ENCODE assay signal across 8 cellular contexts in genomic region chr7:100890640-100891521, GRCh38. TPM values are rescaled to one million over a fixed set of nuclear protein-coding genes. Genes with fewer than 3 reads are reported as not detected.
A peak's percentile ranks its signal among the peaks of the same experiment; 100 is the strongest.
DNase-seq lines count a peak whose midpoint lies in the region; ATAC-seq, FAIRE-seq and TF ChIP-seq lines count a peak whose summit lies in the region.

No MANE protein-coding gene starts in this region.

- H4K8ac ChIP-seq in mesendoderm (ENCODE audit: low read depth, low read length), result no peak overlapping the region

- no peak overlapping the region for H3K23ac ChIP-seq in mesendoderm (ENCODE audit: low read length)

- peak overlapping the region; percentile 1 for H2BK120ac ChIP-seq in mesendoderm (ENCODE audit: low read depth, low read length)

- intact Hi-C loops in MCF 10A (cut with micrococcal nuclease), result no loop called here

- H2BK5ac ChIP-seq in mesendoderm (ENCODE audit: low read length), result peak overlapping the region; percentile 95

- DNase-seq in A549 (ENCODE audit: low read depth in 1 of 2, low spot score in 1 of 2) (no peak), HFF-Myc (ENCODE audit: extremely low read depth, low read depth) (no peak), MCF 10A (ENCODE audit: unreplicated experiment) (no peak), mesendoderm (no peak), NCI-H1092 treated with DMSO at 0.1 percent for 48 hours (lab: John Stamatoyannopoulos, UW) (no peak), NCI-H2171 (lab: John Stamatoyannopoulos, UW) (no peak)
- DNase-seq in stimulated activated CD4-positive, alpha-beta T cell treated with anti-CD3 and anti-CD28 coated beads, Interleukin-12 subunit alpha, Interleukin-12 subunit beta, amount 100 ng/mL, for 4 hours, result no peak

- H3K27ac Mint-ChIP-seq in MCF 10A (ENCODE audit: low read depth, unreplicated experiment), result peak overlapping the region; percentile 83

- peak overlapping the region; percentile 97 for H3K9ac ChIP-seq in mesendoderm (ENCODE audit: low read length)

- peak overlapping the region; percentile 89 for H3K4me2 ChIP-seq in A549
- peak overlapping the region; percentile 90 for H3K4me2 ChIP-seq in mesendoderm (ENCODE audit: low read length)

- peak overlapping the region; percentile 100 for H3K56ac ChIP-seq in mesendoderm (ENCODE audit: low read length)

- H3K36me3 Mint-ChIP-seq in MCF 10A (ENCODE audit: insufficient read depth, unreplicated experiment), result peaks cover 21% of the 10 kb centered on the region

- POLR2A ChIA-PET in A549 (lab: Yijun Ruan, JAX), result interaction anchor here (0.6 to 5.1 kb wide), 6 partner anchors 15 to 204 kb away, joined by 3 to 106 read pairs (median 7); partner anchors contain the start of genes EPHB4, SRRT and TRIM56
- POLR2A ChIA-PET in MCF 10A (lab: Yijun Ruan, JAX), result interaction anchor here (0.8 to 6.5 kb wide), 14 partner anchors 15 to 354 kb away, joined by 3 to 157 read pairs (median 7); partner anchors contain the start of genes FIS1, PLOD3, POP7 and SLC12A9

- H3K4ac ChIP-seq in mesendoderm (ENCODE audit: low read depth, low read length), result peak overlapping the region; percentile 49

- no peaks in the 10 kb centered on the region for H3K9me3 ChIP-seq in A549

- H3K27ac ChIP-seq in A549 (peak overlapping the region; percentile 86 to 95), mesendoderm (ENCODE audit: low read depth, low read length) (peak overlapping the region; percentile 95)

- CTCF ChIA-PET in A549 (lab: Yijun Ruan, JAX), result interaction anchor here (0.8 to 5.0 kb wide), 12 partner anchors 7 to 247 kb away, joined by 3 to 23 read pairs (median 6); partner anchors contain the start of genes EPO, POP7 and SLC12A9
- CTCF ChIA-PET in MCF 10A (lab: Yijun Ruan, JAX), result interaction anchor here (0.6 to 1.2 kb wide), 6 partner anchors 167 to 819 kb away, joined by 3 to 6 read pairs (median 4); partner anchors contain the start of genes FIS1 and POP7

- H3K18ac ChIP-seq in mesendoderm (ENCODE audit: low read length), result peak overlapping the region; percentile 29

- peak overlapping the region; percentile 90 for H3K4me3 Mint-ChIP-seq in MCF 10A (ENCODE audit: unreplicated experiment)

- ATAC-seq in A549 (no peak), HG02840 (IDR thresholded peaks at IDR 0.05; ENCODE audit: low FRiP score, unreplicated experiment) (no peak)

- H2AK5ac ChIP-seq in mesendoderm (ENCODE audit: low read length), result no peak overlapping the region

- FAIRE-seq in A549 (lab: Jason Lieb, UNC), result no peak

- no peaks in the 10 kb centered on the region for H3K27me3 ChIP-seq in mesendoderm (ENCODE audit: insufficient read depth, low read length, poor library complexity)

- no peaks in the 10 kb centered on the region for H3K79me1 ChIP-seq in mesendoderm (ENCODE audit: low read length)

- TF ChIP-seq POLR2A in A549 (IDR thresholded peaks at IDR 0.05; ENCODE audit: low read length), result no peak

- 85% methylated on average over 43 of the region's 43 CpGs for WGBS in A549 (ENCODE audit: missing lambda C conversion rate)
- WGBS in mesendoderm (ENCODE audit: extremely low coverage, insufficient coverage, low lambda C conversion rate), result no CpG with 5 or more reads among the region's 43 CpGs

- H3K27me3 Mint-ChIP-seq in MCF 10A (ENCODE audit: insufficient read depth, unreplicated experiment), result peaks cover 5% of the 10 kb centered on the region

- H2BK15ac ChIP-seq in mesendoderm (replicated peaks; ENCODE audit: low read depth), result no peak overlapping the region

- TF ChIP-seq CTCF in A549 (IDR thresholded peaks at IDR 0.05) (no peak), HFF-Myc (IDR thresholded peaks at IDR 0.05; ENCODE audit: low read depth, low read length, missing control alignments) (no peak), MCF 10A (IDR thresholded peaks at IDR 0.05; ENCODE audit: unreplicated experiment) (no peak)

- TF ChIP-seq EP300 in A549 (IDR thresholded peaks at IDR 0.05), result no peak

- H3K4me1 ChIP-seq in A549 (peaks cover 40% of the 10 kb centered on the region), mesendoderm (ENCODE audit: control insufficient read depth, low read depth, low read length) (peaks cover 2% of the 10 kb centered on the region)

- H3K4me1 Mint-ChIP-seq in MCF 10A (ENCODE audit: insufficient read depth, unreplicated experiment), result peaks cover 23% of the 10 kb centered on the region

- H3K4me3 ChIP-seq in A549 (peak overlapping the region; percentile 92; the same call in 2 of the 3 replicates), HFF-Myc (replicated peaks; ENCODE audit: low read depth, low read length) (peak overlapping the region; percentile 77), mesendoderm (ENCODE audit: low read length) (peak overlapping the region; percentile 27)

- no peaks in the 10 kb centered on the region for H3K9me3 Mint-ChIP-seq in MCF 10A (ENCODE audit: unreplicated experiment)

- peaks cover 15% of the 10 kb centered on the region for H3K79me2 ChIP-seq in mesendoderm (ENCODE audit: control insufficient read depth, insufficient read depth, low read length)

- peaks cover 7% of the 10 kb centered on the region for H3K36me3 ChIP-seq in mesendoderm (ENCODE audit: control insufficient read depth, insufficient read depth, low read length)

- TF ChIP-seq RAD21 in A549 (conservative IDR thresholded peaks at IDR 0.05 in 1 of 2, IDR thresholded peaks at IDR 0.05 in 1 of 2), result no peak

- BruUV-seq in MCF 10A (replicated peaks; lab: Mats Ljungman, UMichigan), result no TSS peak

- peak overlapping the region; percentile 73 for H4K5ac ChIP-seq in mesendoderm (ENCODE audit: low read length)

TF ChIP-seq in A549, 52 proteins besides CTCF, POLR2A, EP300 and RAD21:
- no peak for TF ChIP-seq RCOR1 (IDR thresholded peaks at IDR 0.05; ENCODE audit: low read depth, low read length)
- TF ChIP-seq EHMT2 (IDR thresholded peaks at IDR 0.05; ENCODE audit: low read depth), result no peak
- TF ChIP-seq ELK1 (IDR thresholded peaks at IDR 0.05; ENCODE audit: low read depth, low read length), result no peak

RNA-seq across cellular contexts. Expression of gene UFSP1, which starts 1.4 kb away (rescaled TPM):
- polyA plus RNA-seq in A549 (2011; rRNA removed) (1.1 and 1.9 TPM in 2 replicates), A549 (2017; fragmentation: RNase III; extraction: RNeasy Plus Mini Kit Qiagen cat#74134 plus additional on column Dnase treatment) (6.1 to 7.1 TPM (median 6.9 TPM) in 3 replicates)
- 4.1 and 5.9 TPM in 2 replicates for polyA plus RNA-seq in A549 (2012; cell fraction: cytosol; rRNA removed)
- 4.9 and 7.9 TPM in 2 replicates for polyA plus RNA-seq in A549 (2012; cell fraction: nucleus; rRNA removed)
- polyA minus RNA-seq in A549 (2011; rRNA and poly(A)+ RNA removed), result 3.3 and 4.2 TPM in 2 replicates
- total RNA-seq in MCF 10A (2022), result 2.8 and 3.4 TPM in 2 replicates
- 2.1 TPM for polyA plus RNA-seq in mesendoderm (2013, experiment 1 of 2)
- polyA plus RNA-seq in mesendoderm (2013, experiment 2 of 2), result 2.2 TPM

RNA-seq across cellular contexts. Expression of gene ACHE, which starts 4.8 kb away (rescaled TPM):
- polyA plus RNA-seq in A549 (2011; rRNA removed), result 0.17 and 0.26 TPM in 2 replicates
- polyA plus RNA-seq in A549 (2012; cell fraction: cytosol; rRNA removed), result 1.2 and 1.4 TPM in 2 replicates
- polyA plus RNA-seq in A549 (2012; cell fraction: nucleus; rRNA removed), result 9.1 and 11.7 TPM in 2 replicates
- polyA plus RNA-seq in A549 (2017; fragmentation: RNase III; extraction: RNeasy Plus Mini Kit Qiagen cat#74134 plus additional on column Dnase treatment), result 0.62 to 0.92 TPM (median 0.69 TPM) in 3 replicates
- 0.44 and 0.91 TPM in 2 replicates for polyA minus RNA-seq in A549 (2011; rRNA and poly(A)+ RNA removed)
- total RNA-seq in MCF 10A (2022), result 0.30 and 0.37 TPM in 2 replicates
- polyA plus RNA-seq in mesendoderm (2013, experiment 1 of 2), result 25.8 TPM
- 24.9 TPM for polyA plus RNA-seq in mesendoderm (2013, experiment 2 of 2)

RNA-seq across cellular contexts. Expression of gene SRRT, which starts 16.0 kb away (rescaled TPM):
- polyA plus RNA-seq in A549 (2011; rRNA removed) (49.9 and 52.2 TPM in 2 replicates), A549 (2017; fragmentation: RNase III; extraction: RNeasy Plus Mini Kit Qiagen cat#74134 plus additional on column Dnase treatment) (153 to 194 TPM (median 182 TPM) in 3 replicates)
- polyA plus RNA-seq in A549 (2012; cell fraction: cytosol; rRNA removed), result 87.7 and 96.2 TPM in 2 replicates
- 252 and 279 TPM in 2 replicates for polyA plus RNA-seq in A549 (2012; cell fraction: nucleus; rRNA removed)
- 58.3 and 64.1 TPM in 2 replicates for polyA minus RNA-seq in A549 (2011; rRNA and poly(A)+ RNA removed)
- 111 and 142 TPM in 2 replicates for total RNA-seq in MCF 10A (2022)
- 168 TPM for polyA plus RNA-seq in mesendoderm (2013, experiment 1 of 2)
- 157 TPM for polyA plus RNA-seq in mesendoderm (2013, experiment 2 of 2)

RNA-seq across cellular contexts. Expression of gene TRIP6, which starts 23.7 kb away (rescaled TPM):
- polyA plus RNA-seq in A549 (2011; rRNA removed) (14.8 and 18.0 TPM in 2 replicates), A549 (2017; fragmentation: RNase III; extraction: RNeasy Plus Mini Kit Qiagen cat#74134 plus additional on column Dnase treatment) (38.2 to 38.5 TPM (median 38.3 TPM) in 3 replicates)
- polyA plus RNA-seq in A549 (2012; cell fraction: cytosol; rRNA removed), result 40.0 and 46.3 TPM in 2 replicates
- polyA plus RNA-seq in A549 (2012; cell fraction: nucleus; rRNA removed), result 46.1 and 58.6 TPM in 2 replicates
- 11.3 and 11.6 TPM in 2 replicates for polyA minus RNA-seq in A549 (2011; rRNA and poly(A)+ RNA removed)
- 106 and 132 TPM in 2 replicates for total RNA-seq in MCF 10A (2022)
- polyA plus RNA-seq in mesendoderm (2013, experiment 1 of 2), result 84.1 TPM
- 85.5 TPM for polyA plus RNA-seq in mesendoderm (2013, experiment 2 of 2)

RNA-seq across cellular contexts. Expression of gene SLC12A9, which starts 38.4 kb away (rescaled TPM):
- polyA plus RNA-seq in A549 (2011; rRNA removed) (6.2 and 7.0 TPM in 2 replicates), A549 (2017; fragmentation: RNase III; extraction: RNeasy Plus Mini Kit Qiagen cat#74134 plus additional on column Dnase treatment) (12.1 to 14.3 TPM (median 13.4 TPM) in 3 replicates)
- polyA plus RNA-seq in A549 (2012; cell fraction: cytosol; rRNA removed), result 12.3 and 17.1 TPM in 2 replicates
- 68.4 and 69.7 TPM in 2 replicates for polyA plus RNA-seq in A549 (2012; cell fraction: nucleus; rRNA removed)
- polyA minus RNA-seq in A549 (2011; rRNA and poly(A)+ RNA removed), result 11.3 and 17.6 TPM in 2 replicates
- total RNA-seq in MCF 10A (2022), result 19.2 and 21.0 TPM in 2 replicates
- polyA plus RNA-seq in mesendoderm (2013, experiment 1 of 2), result 16.0 TPM
- 16.1 TPM for polyA plus RNA-seq in mesendoderm (2013, experiment 2 of 2)

Comparison
In these comparisons a context has a peak if more than half of its experiments do, and no peak if none do; other contexts are left out.
1. H3K4me3 ChIP-seq: peak in every context shown above with its lines; median percentile 92 in A549; 77 in HFF-Myc; 27 in mesendoderm.